16 cellular contexts compared by ENCODE assay signal in genomic region chr21:41560701-41561158, GRCh38. TPM values are rescaled to one million over a fixed set of nuclear protein-coding genes. Genes with fewer than 3 reads are reported as not detected.
"Had no signal": no experiment of that assay in that cellular context is flagged by ENCODE, and none has a peak within 500 bp of the region (broad histone marks: within the 10 kb centered on the region; RNA-seq: fewer than 3 reads in every experiment).

No MANE protein-coding gene starts in this region.

- H3K27ac ChIP-seq: body of pancreas, epithelial cell of prostate, prostate gland, right lobe of liver had no signal

- ATAC-seq: body of pancreas; naive thymus-derived CD4-positive, alpha-beta T cell; right lobe of liver; WTC11 had no signal

- DNase-seq: activated CD4-positive, alpha-beta T cell treated with anti-CD3 and anti-CD28 coated beads, Interleukin-2, amount 10 ng/mL, durations not matched to agents 7 days and 5 days; activated CD8-positive, alpha-beta memory T cell treated with anti-CD3 and anti-CD28 coated beads for 24 hours; activated naive CD4-positive, alpha-beta T cell treated with anti-CD3 and anti-CD28 coated beads, Interleukin-2, amount 50 U/mL, for 16 hours; body of pancreas; central memory CD4-positive, alpha-beta T cell; effector memory CD8-positive, alpha-beta T cell; hippocampal formation; kidney glomerular epithelial cell; naive thymus-derived CD4-positive, alpha-beta T cell; right lobe of liver; stimulated activated CD4-positive, alpha-beta T cell treated with anti-CD3 and anti-CD28 coated beads, Interleukin-2, amount 100 ng/mL, for 24 hours; stimulated activated naive CD4-positive, alpha-beta T cell had no signal

- H3K36me3 ChIP-seq: prostate gland, right lobe of liver had no signal

- H3K9me3 ChIP-seq: body of pancreas, prostate gland, right lobe of liver had no signal

- H3K27me3 ChIP-seq: body of pancreas, right lobe of liver had no signal

- H3K4me1 ChIP-seq: prostate gland had no signal

- H3K4me3 ChIP-seq: body of pancreas, prostate gland, right lobe of liver had no signal

RNA-seq across cellular contexts. Expression of gene TMPRSS2, which starts 52.8 kb away (rescaled TPM):
- total RNA-seq: activated CD4-positive, alpha-beta T cell treated with anti-CD3 and anti-CD28 coated beads, Interleukin-2, amount 10 ng/mL, durations not matched to agents 7 days and 5 days; activated T-helper 2 cell treated with anti-CD3 and anti-CD28 coated beads, Interferon-gamma antibody, Interleukin-2, Interleukin-4, amounts not matched to agents 10 μg/mL and 5 μg/mL and 100 μg/mL, durations not matched to agents 14 hours and 24 hours and 36 hours; naive thymus-derived CD4-positive, alpha-beta T cell had no signal
- polyA plus RNA-seq: naive thymus-derived CD4-positive, alpha-beta T cell had no signal
